ENCODE assay signal across 1 cellular context in genomic region chr19:8611890-8612806, GRCh38.
TF ChIP-seq lines count a peak whose summit lies in the region.

No MANE protein-coding gene starts in this region.

TF ChIP-seq in H1, 55 proteins besides CTCF, POLR2A, EP300 and RAD21:
- no peak for TF ChIP-seq ZNF274 (IDR thresholded peaks at IDR 0.05; ENCODE audit: borderline replicate concordance, extremely low read depth, low read length)
- TF ChIP-seq HDAC2 (IDR thresholded peaks at IDR 0.05; ENCODE audit: borderline replicate concordance in 1 of 2, low read depth in 2 of 2, low read length in 2 of 2): peak in 1 of 2 experiments; percentile 9; a peak in 1 of 4 replicates
- TF ChIP-seq SP1 (IDR thresholded peaks at IDR 0.05; ENCODE audit: low read depth, low read length): 0 out of 2 replicates have a peak, but pooled peaks have one; percentile 2
